11 cellular contexts compared by ENCODE assay signal in genomic region chr1:248696261-248696660, GRCh38. TPM values are rescaled to one million over a fixed set of nuclear protein-coding genes. Genes with fewer than 3 reads are reported as not detected.
DNase-seq lines count a peak whose midpoint lies in the region; ATAC-seq, FAIRE-seq and TF ChIP-seq lines count a peak whose summit lies in the region.
"Had no signal": no experiment of that assay in that cellular context is flagged by ENCODE, and none has a peak within 500 bp of the region (broad histone marks: within the 10 kb centered on the region; RNA-seq: fewer than 3 reads in every experiment).

No MANE protein-coding gene starts in this region.

- no peaks in the 10 kb centered on the region for H4K20me1 ChIP-seq in BLaER1

- H3K4me3 ChIP-seq in BLaER1 = no peak overlapping the region
- H3K4me3 ChIP-seq: upper lobe of left lung had no signal

- FAIRE-seq in urothelium cell line (lab: Jason Lieb, UNC) = no peak
- FAIRE-seq: islet of Langerhans had no signal

- H3K4me2 ChIP-seq in BLaER1 = peak overlapping the region; percentile 75

- no peaks in the 10 kb centered on the region for H3K27me3 ChIP-seq in BLaER1
- H3K27me3 ChIP-seq: upper lobe of left lung had no signal

- no peak for DNase-seq in GM10266 (ENCODE audit: extremely low spot score)
- peak; percentile 4 for DNase-seq in NCI-H69 (lab: John Stamatoyannopoulos, UW)
- DNase-seq in left ventricle myocardium superior = no peak
- no peak for DNase-seq in H4 (ENCODE audit: low spot score)
- no peak for DNase-seq in urothelium cell line (ENCODE audit: low spot score)
- DNase-seq in T1000 (lab: John Stamatoyannopoulos, UW) = no peak
- DNase-seq: cortex of kidney, upper lobe of left lung had no signal

- TF ChIP-seq CTCF in GM10266 (IDR thresholded peaks at IDR 0.05; ENCODE audit: control insufficient read depth, insufficient read depth, low read depth, missing control alignments) = peak; percentile 17

- no peak overlapping the region for H3K9ac ChIP-seq in BLaER1

- no peaks in the 10 kb centered on the region for H3K36me3 ChIP-seq in BLaER1
- H3K36me3 ChIP-seq: upper lobe of left lung had no signal

- peak; percentile 32 for ATAC-seq in left ventricle myocardium superior
- ATAC-seq in HG02759 (IDR thresholded peaks at IDR 0.05; ENCODE audit: unreplicated experiment) = no peak

- peak overlapping the region; percentile 50; the same call in 1 of the 2 replicates for H3K27ac ChIP-seq in BLaER1

- intact Hi-C loops in left ventricle myocardium superior (cut with micrococcal nuclease) = no loop called here

- peaks cover 12% of the 10 kb centered on the region for H3K9me3 ChIP-seq in BLaER1
- H3K9me3 ChIP-seq: upper lobe of left lung had no signal

- H3K4me1 ChIP-seq in BLaER1 = peaks cover 20% of the 10 kb centered on the region
- H3K4me1 ChIP-seq: upper lobe of left lung had no signal

RNA-seq across cellular contexts. Expression of gene OR14I1, which starts 6.3 kb away (rescaled TPM):
- total RNA-seq in left ventricle myocardium superior = not detected
- not detected in 2 replicates for total RNA-seq in H4 (2014; rRNA removed; shearing (Covaris generic))
- total RNA-seq: upper lobe of left lung had no signal

RNA-seq across cellular contexts. Expression of gene OR2T27, which starts 40.9 kb away (rescaled TPM):
- not detected for total RNA-seq in left ventricle myocardium superior
- total RNA-seq in H4 (2014; rRNA removed; shearing (Covaris generic)) = not detected in 2 replicates
- total RNA-seq: upper lobe of left lung had no signal

RNA-seq across cellular contexts. Expression of gene OR2T35, which starts 51.2 kb away (rescaled TPM):
- total RNA-seq in left ventricle myocardium superior = not detected
- total RNA-seq in H4 (2014; rRNA removed; shearing (Covaris generic)) = not detected in 2 replicates
- total RNA-seq: upper lobe of left lung had no signal

RNA-seq across cellular contexts. Expression of gene LYPD8, which starts 59.3 kb away (rescaled TPM):
- not detected for total RNA-seq in left ventricle myocardium superior
- total RNA-seq in H4 (2014; rRNA removed; shearing (Covaris generic)) = 3.3 and 5.1 TPM in 2 replicates
- total RNA-seq: upper lobe of left lung had no signal
